8 cellular contexts compared by ENCODE assay signal in genomic region chr22:39522567-39523300, GRCh38. TPM values are rescaled to one million over a fixed set of nuclear protein-coding genes. Genes with fewer than 3 reads are reported as not detected.
DNase-seq lines count a peak whose midpoint lies in the region; ATAC-seq and TF ChIP-seq lines count a peak whose summit lies in the region.

No MANE protein-coding gene starts in this region.

- H3K36me3 Mint-ChIP-seq in activated T-cell treated with anti-CD3 and anti-CD28 coated beads, Interleukin-2, amount 50 U/mL, for 24 hours (ENCODE audit: low read depth), result peaks cover 91% of the 10 kb centered on the region

- H3K4me1 Mint-ChIP-seq in activated T-cell treated with anti-CD3 and anti-CD28 coated beads, Interleukin-2, amount 50 U/mL, for 24 hours (ENCODE audit: low read depth), result peaks cover 69% of the 10 kb centered on the region

- peak overlapping the region; percentile 99 for H3K27ac Mint-ChIP-seq in activated T-cell treated with anti-CD3 and anti-CD28 coated beads, Interleukin-2, amount 50 U/mL, for 24 hours

- peak overlapping the region; percentile 60 to 99 (median 96) for H3K9ac ChIP-seq in subcutaneous abdominal adipose tissue (ENCODE audit: low read length in 5 of 5)

- H3K9me3 ChIP-seq in subcutaneous abdominal adipose tissue (ENCODE audit: control insufficient read depth in 5 of 5, low read length in 5 of 5), result no peaks in the 10 kb centered on the region

- no peaks in the 10 kb centered on the region for H3K27me3 Mint-ChIP-seq in activated T-cell treated with anti-CD3 and anti-CD28 coated beads, Interleukin-2, amount 50 U/mL, for 24 hours

- H3K4me1 ChIP-seq in subcutaneous abdominal adipose tissue (ENCODE audit: control insufficient read depth in 5 of 5, insufficient read depth in 5 of 5, low read length in 5 of 5), result peaks cover 24 to 87% (median 68%) of the 10 kb centered on the region in 5 donors

- H3K27ac ChIP-seq in subcutaneous abdominal adipose tissue (ENCODE audit: low read depth, low read length), result peak overlapping the region; percentile 97

- H3K4me3 ChIP-seq in astrocyte of the spinal cord (ENCODE audit: low read depth, low read length), result peak overlapping the region; percentile 97
- peak overlapping the region; percentile 85 to 99 (median 95) for H3K4me3 ChIP-seq in subcutaneous abdominal adipose tissue (ENCODE audit: low read depth in 1 of 5, low read length in 5 of 5)

- H3K27me3 ChIP-seq in subcutaneous abdominal adipose tissue (ENCODE audit: control insufficient read depth in 5 of 5, insufficient read depth in 4 of 5, low read length in 5 of 5), result no peaks in the 10 kb centered on the region

- in situ Hi-C loops in astrocyte of the spinal cord (cut with HindIII; ENCODE audit: low sequenced_read_pairs), result no loop called here

- H3K9me3 Mint-ChIP-seq in activated T-cell treated with anti-CD3 and anti-CD28 coated beads, Interleukin-2, amount 50 U/mL, for 24 hours, result no peaks in the 10 kb centered on the region

- peak; percentile 55 for DNase-seq in activated T-cell treated with anti-CD3 and anti-CD28 coated beads, Interleukin-2, amount 50 U/mL, for 24 hours
- DNase-seq in activated T-cell treated with anti-CD3 and anti-CD28 coated beads for 4 hours (no peak), NCI-H345 treated with DMSO at 0.1 percent for 48 hours (lab: John Stamatoyannopoulos, UW; ENCODE audit: unreplicated experiment) (peak; percentile 52), astrocyte of the spinal cord (ENCODE audit: low read depth, low spot score) (peak; percentile 57), left colon (peak; percentile 58 to 81), kidney glomerular epithelial cell (lab: John Stamatoyannopoulos, UW) (no peak)

- no peak for TF ChIP-seq CTCF in astrocyte of the spinal cord (IDR thresholded peaks at IDR 0.05; ENCODE audit: low read depth, low read length)

- intact Hi-C loops in left colon (cut with DNase I, micrococcal nuclease), result no loop called here

- H3K36me3 ChIP-seq in subcutaneous abdominal adipose tissue (ENCODE audit: control insufficient read depth in 5 of 5, insufficient read depth in 5 of 5, low read length in 5 of 5), result peaks cover 0 to 48% (median 33%) of the 10 kb centered on the region in 5 donors

- H3K4me3 Mint-ChIP-seq in activated T-cell treated with anti-CD3 and anti-CD28 coated beads, Interleukin-2, amount 50 U/mL, for 24 hours, result peak overlapping the region; percentile 96

- ATAC-seq in left colon (peak; percentile 27), HG02884 (IDR thresholded peaks at IDR 0.05; ENCODE audit: unreplicated experiment) (no peak)

RNA-seq across cellular contexts. Expression of gene ATF4, which starts 2.4 kb away (rescaled TPM):
- 100 to 1,000 TPM; 256 to 277 TPM for total RNA-seq in left colon

RNA-seq across cellular contexts. Expression of gene RPS19BP1, which starts 9.8 kb away (rescaled TPM):
- total RNA-seq in left colon, result 10 to 100 TPM; 57.6 to 60.7 TPM

RNA-seq across cellular contexts. Expression of gene MIEF1, which starts 20.6 kb away (rescaled TPM):
- 10 to 100 TPM; 33.1 to 36.3 TPM for total RNA-seq in left colon

RNA-seq across cellular contexts. Expression of gene CACNA1I, which starts 47.8 kb away (rescaled TPM):
- total RNA-seq in left colon, result under 1 TPM; 0.18 to 0.31 TPM

Comparison
In these comparisons a context has a peak if more than half of its experiments do, and no peak if none do; other contexts are left out.
1. DNase-seq: peak in activated T-cell treated with anti-CD3 and anti-CD28 coated beads, Interleukin-2, amount 50 U/mL, for 24 hours (single experiment), NCI-H345 treated with DMSO at 0.1 percent for 48 hours (single experiment), astrocyte of the spinal cord (single experiment) and left colon (2 of 2); none in activated T-cell treated with anti-CD3 and anti-CD28 coated beads for 4 hours (single experiment) and kidney glomerular epithelial cell (single experiment).